ENCODE assay signal across 18 cellular contexts in the genomic region with DNA sequence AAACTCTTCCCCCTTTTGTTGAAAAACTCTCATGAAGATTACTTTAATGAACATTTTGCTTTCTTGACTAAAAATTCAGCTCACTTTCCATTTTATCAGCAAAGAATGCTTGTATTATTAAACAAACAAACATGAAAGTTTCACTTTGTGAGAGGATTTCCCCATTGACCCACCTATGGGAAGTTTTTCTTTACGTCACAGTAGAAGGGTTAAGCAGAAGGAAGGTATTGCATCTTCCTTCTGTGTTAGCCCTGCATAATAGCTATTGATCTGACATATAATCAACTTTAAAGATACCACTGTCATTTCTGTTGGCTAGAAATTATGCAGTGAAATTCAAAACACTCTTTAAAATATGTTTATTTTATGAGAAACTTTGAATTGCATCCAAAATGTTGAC.
DNase-seq lines count a peak whose midpoint lies in the region; ATAC-seq, FAIRE-seq and TF ChIP-seq lines count a peak whose summit lies in the region.
"Had no signal": no experiment of that assay in that cellular context is flagged by ENCODE, and none has a peak within 500 bp of the region (broad histone marks: within the 10 kb centered on the region; RNA-seq: fewer than 3 reads in every experiment).

No MANE protein-coding gene starts in this region.

- H3K9me3 ChIP-seq in IMR-90 (ENCODE audit: control insufficient read depth, insufficient read depth, low read length) = no peaks in the 10 kb centered on the region
- no peaks in the 10 kb centered on the region for H3K9me3 ChIP-seq in skeletal muscle satellite cell (replicated peaks; ENCODE audit: low read length)
- H3K9me3 ChIP-seq in spleen = no peaks in the 10 kb centered on the region
- H3K9me3 ChIP-seq: BLaER1 treated with 17β-estradiol and CSF1 and Interleukin-3, amounts not matched to agents 10 nM and 100 nM had no signal

- POLR2A ChIA-PET in IMR-90 (lab: Charles Lee; ENCODE audit: unreplicated experiment) = no interaction called here

- CTCF ChIA-PET in IMR-90 (lab: Yijun Ruan, JAX) = no interaction called here

- H3K27ac ChIP-seq in IMR-90 (ENCODE audit: insufficient read depth, low read length) = peak overlapping the region; percentile 23; the same call in 1 of the 2 replicates
- no peak overlapping the region for H3K27ac ChIP-seq in spleen
- H3K27ac ChIP-seq: BLaER1 treated with 17β-estradiol and CSF1 and Interleukin-3, amounts not matched to agents 10 nM and 100 nM; KMS-11 had no signal

- TF ChIP-seq CTCF in IMR-90 (conservative IDR thresholded peaks at IDR 0.05; ENCODE audit: low read depth, low read length) (no peak), spleen (IDR thresholded peaks at IDR 0.05 in 8 of 11, conservative IDR thresholded peaks at IDR 0.05 in 3 of 11) (no peak)

- no peak for DNase-seq in GM18507 (ENCODE audit: extremely low spot score, insufficient read length, low read depth)
- DNase-seq in IMR-90 = no peak
- DNase-seq in iris pigment epithelial cell (ENCODE audit: low read depth) = peak; percentile 10
- no peak for DNase-seq in NCI-H2081 (lab: John Stamatoyannopoulos, UW)
- DNase-seq in spleen = no peak
- no peak for DNase-seq in NCI-H1092 treated with DMSO at 0.1 percent for 48 hours (lab: John Stamatoyannopoulos, UW)
- DNase-seq: DMS153, NCI-H1092, NCI-H2107, NCI-H2227 treated with DMSO at 0.1 percent for 48 hours, NCI-H524 had no signal

- peaks cover 4% of the 10 kb centered on the region; the same call in 1 of the 2 replicates for H3K9me1 ChIP-seq in IMR-90 (ENCODE audit: insufficient read depth, low read length)

- H2AK5ac ChIP-seq in IMR-90 (ENCODE audit: low read depth, low read length) = no peak overlapping the region

- H3K4me1 ChIP-seq in IMR-90 (ENCODE audit: control insufficient read depth, insufficient read depth, low read length) (peaks cover 4% of the 10 kb centered on the region), skeletal muscle satellite cell (ENCODE audit: control insufficient read depth, insufficient read depth, low read length) (peaks cover 87% of the 10 kb centered on the region), spleen (no peaks in the 10 kb centered on the region)
- H3K4me1 ChIP-seq: BLaER1 treated with 17β-estradiol and CSF1 and Interleukin-3, amounts not matched to agents 10 nM and 100 nM had no signal

- no peak overlapping the region for H3K4ac ChIP-seq in IMR-90 (ENCODE audit: low read depth, low read length)

- TF ChIP-seq POLR2A in IMR-90 (IDR thresholded peaks at IDR 0.05; ENCODE audit: low read depth, low read length) (no peak), spleen (IDR thresholded peaks at IDR 0.05) (no peak)

- H2BK20ac ChIP-seq in IMR-90 (ENCODE audit: low read depth, low read length) = no peak overlapping the region

- intact Hi-C loops in IMR-90 (cut with micrococcal nuclease) = loop anchor here (5.0 kb wide), 2 partner anchors 119 to 559 kb away; no protein-coding TSS in a partner anchor
- intact Hi-C loops in spleen (cut with DNase I; ENCODE audit: low total_unique reads) = no loop called here

- no peak overlapping the region for H2AFZ ChIP-seq in IMR-90 (replicated peaks; ENCODE audit: low read length, poor library complexity)

- H3K27me3 ChIP-seq in IMR-90 (ENCODE audit: control insufficient read depth, insufficient read depth, low read length) (no peaks in the 10 kb centered on the region), skeletal muscle satellite cell (ENCODE audit: control insufficient read depth, insufficient read depth, low read length) (no peaks in the 10 kb centered on the region), spleen (replicated peaks in 1 of 7) (no peaks in the 10 kb centered on the region)
- H3K27me3 ChIP-seq: BLaER1 treated with 17β-estradiol and CSF1 and Interleukin-3, amounts not matched to agents 10 nM and 100 nM had no signal

- dilution Hi-C loops in IMR-90 (cut with HindIII; ENCODE audit: low sequenced_read_pairs, unreplicated experiment) = no loop called here

- H4K20me1 ChIP-seq in IMR-90 (ENCODE audit: insufficient read depth, low read length) = no peaks in the 10 kb centered on the region
- H4K20me1 ChIP-seq: BLaER1 treated with 17β-estradiol and CSF1 and Interleukin-3, amounts not matched to agents 10 nM and 100 nM had no signal

- H3K36me3 ChIP-seq in IMR-90 (ENCODE audit: control insufficient read depth, insufficient read depth, low read length) (no peaks in the 10 kb centered on the region), skeletal muscle satellite cell (ENCODE audit: insufficient read depth, low read length) (no peaks in the 10 kb centered on the region), spleen (peaks cover 0 to 9% (median 0%) of the 10 kb centered on the region in 6 donors)
- H3K36me3 ChIP-seq: BLaER1 treated with 17β-estradiol and CSF1 and Interleukin-3, amounts not matched to agents 10 nM and 100 nM had no signal

- in situ Hi-C loops in IMR-90 (cut with MboI; ENCODE audit: low sequenced_read_pairs) = no loop called here

- no peak for TF ChIP-seq RAD21 in IMR-90 (IDR thresholded peaks at IDR 0.05; ENCODE audit: low read length)

- no peak overlapping the region for H2BK5ac ChIP-seq in IMR-90 (ENCODE audit: low read depth, low read length, poor library complexity, severe bottlenecking)

- H3K9ac ChIP-seq in IMR-90 (ENCODE audit: low read depth, low read length) = no peak overlapping the region
- peak overlapping the region; percentile 66 for H3K9ac ChIP-seq in skeletal muscle satellite cell (ENCODE audit: low read depth, low read length)
- H3K9ac ChIP-seq: BLaER1 treated with 17β-estradiol and CSF1 and Interleukin-3, amounts not matched to agents 10 nM and 100 nM; KMS-11 had no signal

- H3K4me2 ChIP-seq in IMR-90 (ENCODE audit: low read depth, low read length) (no peak overlapping the region), skeletal muscle satellite cell (ENCODE audit: low read length) (peak overlapping the region; percentile 65)
- H3K4me2 ChIP-seq: BLaER1 treated with 17β-estradiol and CSF1 and Interleukin-3, amounts not matched to agents 10 nM and 100 nM; KMS-11 had no signal

- H4K8ac ChIP-seq in IMR-90 (ENCODE audit: low read depth in 2 of 2, low read length in 2 of 2) = no peak overlapping the region

- no peak overlapping the region for H2BK15ac ChIP-seq in IMR-90 (ENCODE audit: low read depth, low read length)

- H2BK120ac ChIP-seq in IMR-90 (ENCODE audit: low read depth, low read length) = no peak overlapping the region

- no CpG with 5 or more reads among the region's 1 CpG for WGBS in IMR-90 (ENCODE audit: extremely low coverage in 2 of 2, insufficient read length in 1 of 2), 2 experiments
- WGBS in spleen, 5 donors = 43 to 70% (median 57%) methylated on average over 1 of the region's 1 CpG

- no peak overlapping the region for H3K18ac ChIP-seq in IMR-90 (ENCODE audit: low read depth, low read length)

- no peak overlapping the region for H3K23ac ChIP-seq in IMR-90 (ENCODE audit: low read depth, low read length)

- no peak overlapping the region for H2AK9ac ChIP-seq in IMR-90 (replicated peaks; ENCODE audit: low read depth, low read length, poor library complexity)

- H3K56ac ChIP-seq in IMR-90 (ENCODE audit: extremely low read depth, insufficient read depth, low read length) = no peak overlapping the region

- no peaks in the 10 kb centered on the region for H3K79me1 ChIP-seq in IMR-90 (ENCODE audit: low read depth in 1 of 2, low read length in 2 of 2)

- H3K4me3 ChIP-seq in IMR-90 (ENCODE audit: insufficient read depth, low read depth, low read length) (no peak overlapping the region), skeletal muscle satellite cell (ENCODE audit: low read length) (peak overlapping the region; percentile 41), spleen (no peak overlapping the region)
- H3K4me3 ChIP-seq: BLaER1 treated with 17β-estradiol and CSF1 and Interleukin-3, amounts not matched to agents 10 nM and 100 nM had no signal

- no peak for ATAC-seq in IMR-90 (ENCODE audit: low read depth)
- ATAC-seq in GM18909 (IDR thresholded peaks at IDR 0.05; ENCODE audit: poor library complexity, unreplicated experiment) = no peak
- ATAC-seq: HCT116, HepG2, Panc1 had no signal

- peak; percentile 46 for FAIRE-seq in GM18507 (lab: Jason Lieb, UNC)
- FAIRE-seq: HepG2 had no signal

- no peak overlapping the region for H3K14ac ChIP-seq in IMR-90 (replicated peaks; ENCODE audit: low read depth, low read length)

- no peak overlapping the region for H4K91ac ChIP-seq in IMR-90 (ENCODE audit: insufficient read depth, low read depth, low read length)

- no TSS peak for BruUV-seq in IMR-90 (replicated peaks; lab: Mats Ljungman, UMichigan)

- H4K5ac ChIP-seq in IMR-90 (ENCODE audit: low read depth, low read length) = no peak overlapping the region

TF ChIP-seq in IMR-90, 13 proteins besides CTCF, POLR2A, EP300 and RAD21 (continues in another document):
- no peak for TF ChIP-seq MAZ (IDR thresholded peaks at IDR 0.05; ENCODE audit: borderline replicate concordance, low read depth, low read length)
- TF ChIP-seq RCOR1 (IDR thresholded peaks at IDR 0.05; ENCODE audit: insufficient replicate concordance, low read length) = no peak
- no peak for TF ChIP-seq MXI1 (IDR thresholded peaks at IDR 0.05; ENCODE audit: borderline replicate concordance, low read depth, low read length)
- no peak for TF ChIP-seq FOS (IDR thresholded peaks at IDR 0.05; ENCODE audit: low read depth, low read length)
- TF ChIP-seq CEBPB (IDR thresholded peaks at IDR 0.05; ENCODE audit: low read depth, low read length) = no peak
- TF ChIP-seq MAFK (IDR thresholded peaks at IDR 0.05; ENCODE audit: low read depth, low read length) = no peak
- no peak for TF ChIP-seq CHD1 (IDR thresholded peaks at IDR 0.05; ENCODE audit: low read depth, low read length)
- TF ChIP-seq NFE2L2 (IDR thresholded peaks at IDR 0.05; ENCODE audit: low read depth, low read length) = no peak
- no peak for TF ChIP-seq RFX5 (IDR thresholded peaks at IDR 0.05; ENCODE audit: low read depth, low read length)
- no peak for TF ChIP-seq BHLHE40 (IDR thresholded peaks at IDR 0.05; ENCODE audit: low read depth, low read length)
- TF ChIP-seq, protein P1, sequence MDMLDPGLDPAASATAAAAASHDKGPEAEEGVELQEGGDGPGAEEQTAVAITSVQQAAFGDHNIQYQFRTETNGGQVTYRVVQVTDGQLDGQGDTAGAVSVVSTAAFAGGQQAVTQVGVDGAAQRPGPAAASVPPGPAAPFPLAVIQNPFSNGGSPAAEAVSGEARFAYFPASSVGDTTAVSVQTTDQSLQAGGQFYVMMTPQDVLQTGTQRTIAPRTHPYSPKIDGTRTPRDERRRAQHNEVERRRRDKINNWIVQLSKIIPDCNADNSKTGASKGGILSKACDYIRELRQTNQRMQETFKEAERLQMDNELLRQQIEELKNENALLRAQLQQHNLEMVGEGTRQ (IDR thresholded peaks at IDR 0.05; ENCODE audit: low read depth, low read length) = no peak
